In genomic region chr3:62723636-62724217, GRCh38 we compare ENCODE assay signal across 14 cellular contexts.
DNase-seq lines count a peak whose midpoint lies in the region; ATAC-seq and TF ChIP-seq lines count a peak whose summit lies in the region.
"Had no signal": no experiment of that assay in that cellular context is flagged by ENCODE, and none has a peak within 500 bp of the region (broad histone marks: within the 10 kb centered on the region; RNA-seq: fewer than 3 reads in every experiment).

No MANE protein-coding gene starts in this region.

- H3K27ac ChIP-seq in osteoblast (ENCODE audit: low read depth, low read length) = no peak overlapping the region
- H3K27ac ChIP-seq: A549, pancreas, tibial artery had no signal

- TF ChIP-seq CTCF in osteoblast (IDR thresholded peaks at IDR 0.05; ENCODE audit: extremely low read depth, low read depth, low read length) = no peak

- H3K9me3 ChIP-seq in osteoblast (ENCODE audit: low read depth, low read length) = no peaks in the 10 kb centered on the region
- H3K9me3 ChIP-seq: A549, pancreas, tibial artery had no signal

- no peaks in the 10 kb centered on the region for H3K79me2 ChIP-seq in osteoblast (ENCODE audit: insufficient read depth, low read length)

- no peaks in the 10 kb centered on the region for H3K36me3 ChIP-seq in osteoblast (ENCODE audit: insufficient read depth, low read length)
- H3K36me3 ChIP-seq: pancreas, tibial artery had no signal

- ATAC-seq in HG02885 (IDR thresholded peaks at IDR 0.05; ENCODE audit: poor library complexity, unreplicated experiment) = peak; percentile 47
- no peak for ATAC-seq in activated CD4-positive, CD25-positive, alpha-beta regulatory T cell treated with anti-CD3 and anti-CD28 coated beads, Interleukin-2, amount 50 U/mL, for 24 hours
- ATAC-seq: A549 had no signal

- H3K4me2 ChIP-seq in osteoblast (ENCODE audit: insufficient read depth, low read length) = no peak overlapping the region
- H3K4me2 ChIP-seq: A549 had no signal

- no peak overlapping the region for H3K4me3 ChIP-seq in osteoblast (ENCODE audit: insufficient read depth, low read length)
- H3K4me3 ChIP-seq: A549, pancreas, tibial artery had no signal

- no peaks in the 10 kb centered on the region for H4K20me1 ChIP-seq in osteoblast (ENCODE audit: insufficient read depth, low read length)

- H3K4me1 ChIP-seq in osteoblast (ENCODE audit: insufficient read depth, low read length) = no peaks in the 10 kb centered on the region
- H3K4me1 ChIP-seq: A549, pancreas had no signal

- H3K27me3 ChIP-seq in osteoblast (ENCODE audit: insufficient read depth, low read length) = no peaks in the 10 kb centered on the region
- H3K27me3 ChIP-seq: pancreas, tibial artery had no signal

- no peak overlapping the region for H2AFZ ChIP-seq in osteoblast (ENCODE audit: low read length)

- DNase-seq in NCI-H510A treated with DMSO at 0.1 percent for 48 hours (lab: John Stamatoyannopoulos, UW) (peak; percentile 31), NCI-H510A (lab: John Stamatoyannopoulos, UW) (no peak), cerebellar cortex (ENCODE audit: low spot score) (peak; percentile 83), osteoblast (ENCODE audit: insufficient read length, low spot score, missing footprints) (peak; percentile 31)
- no peak for DNase-seq in activated naive CD4-positive, alpha-beta T cell treated with Interleukin-2 at 50 U/mL for 16 hours
- no peak for DNase-seq in stimulated activated CD4-positive, alpha-beta T cell treated with anti-CD3 and anti-CD28 coated beads, Interleukin-15, amount 100 ng/mL, for 24 hours
- DNase-seq: activated effector memory CD4-positive, alpha-beta T cell treated with Interleukin-2 at 50 U/mL for 16 hours; COR-L47; pancreas; SHP77; tibial artery had no signal

Comparison
In these comparisons a context has a peak if more than half of its experiments do, and no peak if none do; other contexts are left out.
1. DNase-seq: peak in NCI-H510A treated with DMSO at 0.1 percent for 48 hours (single experiment), cerebellar cortex (single experiment) and osteoblast (single experiment); none in NCI-H510A (single experiment), activated naive CD4-positive, alpha-beta T cell treated with Interleukin-2 at 50 U/mL for 16 hours (single experiment) and stimulated activated CD4-positive, alpha-beta T cell treated with anti-CD3 and anti-CD28 coated beads, Interleukin-15, amount 100 ng/mL, for 24 hours (single experiment).